Comparison of ENCODE assay signal across 14 cellular contexts in the genomic region with DNA sequence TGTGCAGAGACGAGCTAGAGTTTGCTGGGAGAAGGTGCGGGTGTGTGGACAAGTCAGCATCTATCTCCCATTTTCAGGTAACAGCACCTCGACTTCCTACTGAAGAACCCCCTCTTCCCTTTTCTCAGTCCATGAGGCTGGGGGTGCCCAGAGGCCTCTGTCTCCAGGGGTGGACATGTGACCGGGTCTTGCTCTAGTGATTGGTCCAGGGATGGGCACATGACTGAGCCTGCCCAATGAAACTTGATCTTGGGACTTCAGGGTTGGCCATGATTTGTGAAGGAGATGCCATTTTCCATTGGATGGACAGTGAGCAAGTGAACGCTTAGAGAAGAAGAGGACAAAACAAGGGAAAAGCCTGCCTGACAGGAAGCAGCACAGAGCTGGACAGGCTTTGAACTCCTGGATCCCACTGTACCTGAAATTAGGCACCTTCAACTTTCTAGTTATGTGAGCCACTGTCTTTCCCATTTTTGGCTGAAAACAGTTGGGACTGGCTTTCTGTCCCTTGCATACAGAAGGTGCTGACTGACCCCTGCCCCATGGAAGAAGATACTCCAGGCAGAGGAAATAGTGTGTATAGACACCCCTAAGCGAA.
DNase-seq lines count a peak whose midpoint lies in the region; ATAC-seq, FAIRE-seq and TF ChIP-seq lines count a peak whose summit lies in the region.
"Had no signal": no experiment of that assay in that cellular context is flagged by ENCODE, and none has a peak within 500 bp of the region (broad histone marks: within the 10 kb centered on the region; RNA-seq: fewer than 3 reads in every experiment).

No MANE protein-coding gene starts in this region.

- peaks cover 5% of the 10 kb centered on the region for H3K9me3 Mint-ChIP-seq in nephron
- peaks cover 0 to 4% (median 2%) of the 10 kb centered on the region in 7 donors for H3K9me3 Mint-ChIP-seq in CD14-positive monocyte
- H3K9me3 Mint-ChIP-seq: activated T-cell treated with anti-CD3 and anti-CD28 coated beads, Interleukin-2, amount 50 U/mL, for 4 hours had no signal

- FAIRE-seq in H1 (lab: Jason Lieb, UNC): no peak
- FAIRE-seq: colon, TTC549 had no signal

- no peak overlapping the region for H3K4me3 ChIP-seq in PC-3 (ENCODE audit: low read length)
- no peak overlapping the region for H3K4me3 ChIP-seq in H1 (ENCODE audit: extremely low read depth in 1 of 4, insufficient read depth in 2 of 4, low read depth in 3 of 4, low read length in 4 of 4)
- no peak overlapping the region for H3K4me3 ChIP-seq in mesendoderm (ENCODE audit: low read length)
- H3K4me3 ChIP-seq: BLaER1 had no signal

- H3K36me3 ChIP-seq in PC-3 (ENCODE audit: low read depth, low read length) (no peaks in the 10 kb centered on the region), H1 (ENCODE audit: control insufficient read depth in 2 of 4, insufficient read depth in 4 of 4, low read length in 3 of 4) (no peaks in the 10 kb centered on the region), mesendoderm (ENCODE audit: control insufficient read depth, insufficient read depth, low read length) (no peaks in the 10 kb centered on the region)
- H3K36me3 ChIP-seq: BLaER1 had no signal

- intact Hi-C loops in PC-3 (cut with micrococcal nuclease): no loop called here
- intact Hi-C loops in CD14-positive monocyte (cut with micrococcal nuclease): loop anchor here in 1 of 2 donors (5.0 kb wide), 1 partner anchor 34 kb away; no protein-coding TSS in a partner anchor

- H3K23ac ChIP-seq in H1 (ENCODE audit: insufficient read length) (no peak overlapping the region), mesendoderm (ENCODE audit: low read length) (no peak overlapping the region)

- H3K4me3 Mint-ChIP-seq in nephron: peak overlapping the region in 1 of 3 experiments; percentile 4
- no peak overlapping the region for H3K4me3 Mint-ChIP-seq in CD14-positive monocyte
- H3K4me3 Mint-ChIP-seq: activated T-cell treated with anti-CD3 and anti-CD28 coated beads, Interleukin-2, amount 50 U/mL, for 4 hours had no signal

- ATAC-seq in PC-3: peak; percentile 37
- ATAC-seq in HG02852 (IDR thresholded peaks at IDR 0.05; ENCODE audit: unreplicated experiment): no peak
- ATAC-seq: activated T-cell treated with anti-CD3 and anti-CD28 coated beads, Interleukin-2, amount 50 U/mL, for 4 hours had no signal

- no peaks in the 10 kb centered on the region for H3K36me3 Mint-ChIP-seq in nephron (ENCODE audit: low read depth)
- H3K36me3 Mint-ChIP-seq in CD14-positive monocyte: peaks cover 0 to 8% of the 10 kb centered on the region in 2 donors

- H3F3A ChIP-seq in PC-3 (ENCODE audit: low read length, unreplicated experiment): no peaks in the 10 kb centered on the region

- 95% methylated on average over 6 of the region's 6 CpGs; no CpG with 5 or more reads in 1 of the 2 experiments for WGBS in H1 (ENCODE audit: extremely low coverage in 1 of 2, insufficient coverage in 1 of 2, insufficient read length in 1 of 2, insufficient replicate concordance in 2 of 2, low coverage in 1 of 2, low lambda C conversion rate in 2 of 2, missing lambda C conversion rate in 1 of 2), 2 experiments
- no CpG with 5 or more reads among the region's 6 CpGs for WGBS in mesendoderm (ENCODE audit: extremely low coverage, insufficient coverage, low lambda C conversion rate)

- DNase-seq in AG08396 (ENCODE audit: low spot score): peak; percentile 71
- DNase-seq in PC-3: peak; percentile 75
- no peak for DNase-seq in H1 (ENCODE audit: low read depth in 1 of 2, low spot score in 2 of 2)
- DNase-seq in T1000 (lab: John Stamatoyannopoulos, UW): no peak
- no peak for DNase-seq in mesendoderm
- DNase-seq in CD14-positive monocyte (ENCODE audit: low spot score): no peak
- DNase-seq: activated T-cell treated with anti-CD3 and anti-CD28 coated beads, Interleukin-2, amount 50 U/mL, for 4 hours; KBM-7; occipital lobe had no signal

- peak overlapping the region; percentile 59; the same call in 1 of the 2 replicates for H4K8ac ChIP-seq in H1 (ENCODE audit: extremely low read depth, insufficient read depth, low read length)
- H4K8ac ChIP-seq in mesendoderm (ENCODE audit: low read depth, low read length): no peak overlapping the region

- POLR2A ChIA-PET in PC-3 (lab: Charles Lee; ENCODE audit: unreplicated experiment): interaction anchor here (0.7 kb wide), 1 partner anchor 41 kb away, joined by 3 read pairs; no protein-coding TSS in a partner anchor
- POLR2A ChIA-PET in H1 (lab: Charles Lee; ENCODE audit: partially characterized antibody): interaction anchor here (0.7 kb wide), 1 partner anchor 846 kb away, joined by 3 read pairs; no protein-coding TSS in a partner anchor

- no peaks in the 10 kb centered on the region for H3K79me2 ChIP-seq in PC-3 (ENCODE audit: low read length)
- H3K79me2 ChIP-seq in H1 (ENCODE audit: control insufficient read depth in 1 of 2, insufficient read depth in 2 of 2, low read length in 2 of 2): no peaks in the 10 kb centered on the region
- no peaks in the 10 kb centered on the region for H3K79me2 ChIP-seq in mesendoderm (ENCODE audit: control insufficient read depth, insufficient read depth, low read length)

- H3K4ac ChIP-seq in H1 (replicated peaks; ENCODE audit: insufficient read length, low read depth, low read length): no peak overlapping the region
- no peak overlapping the region for H3K4ac ChIP-seq in mesendoderm (ENCODE audit: low read depth, low read length)

- H2BK15ac ChIP-seq in H1 (ENCODE audit: low read length): 0 out of 2 replicates have a peak overlapping the region, but pooled peaks have one; percentile 4
- no peak overlapping the region for H2BK15ac ChIP-seq in mesendoderm (replicated peaks; ENCODE audit: low read depth)

- no peak overlapping the region for H4K5ac ChIP-seq in H1 (ENCODE audit: insufficient read length, low read depth, low read length)
- no peak overlapping the region for H4K5ac ChIP-seq in mesendoderm (ENCODE audit: low read length)

- H3K27me3 Mint-ChIP-seq in nephron (ENCODE audit: low read depth): peaks cover 29% of the 10 kb centered on the region
- peaks cover 3 to 6% (median 4%) of the 10 kb centered on the region in 3 donors for H3K27me3 Mint-ChIP-seq in CD14-positive monocyte (ENCODE audit: low read depth in 3 of 3)

- peak overlapping the region; percentile 91 for H3K27ac ChIP-seq in PC-3 (ENCODE audit: low read length)
- H3K27ac ChIP-seq in H1 (ENCODE audit: low read depth, low read length): no peak overlapping the region
- no peak overlapping the region for H3K27ac ChIP-seq in mesendoderm (ENCODE audit: low read depth, low read length)
- H3K27ac ChIP-seq: BLaER1 had no signal

- TF ChIP-seq RAD21 in H1 (IDR thresholded peaks at IDR 0.05 in 1 of 2, conservative IDR thresholded peaks at IDR 0.05 in 1 of 2; ENCODE audit: low read depth in 2 of 2, low read length in 2 of 2): no peak

- H2BK12ac ChIP-seq in H1 (ENCODE audit: low read depth, low read length): no peak overlapping the region

- H3K4me1 Mint-ChIP-seq in nephron: peaks cover 58% of the 10 kb centered on the region
- peaks cover 36% of the 10 kb centered on the region for H3K4me1 Mint-ChIP-seq in CD14-positive monocyte

- no peaks in the 10 kb centered on the region for H3K79me1 ChIP-seq in H1 (ENCODE audit: low read depth, low read length)
- no peaks in the 10 kb centered on the region for H3K79me1 ChIP-seq in mesendoderm (ENCODE audit: low read length)

- no peak overlapping the region for H2BK5ac ChIP-seq in H1 (ENCODE audit: low read depth, low read length)
- no peak overlapping the region for H2BK5ac ChIP-seq in mesendoderm (ENCODE audit: low read length)

- peak overlapping the region in 2 of 3 experiments; percentile 41 to 89 for H3K27ac Mint-ChIP-seq in nephron
- no peak overlapping the region for H3K27ac Mint-ChIP-seq in CD14-positive monocyte

- TF ChIP-seq POLR2A in H1 (IDR thresholded peaks at IDR 0.05; ENCODE audit: control extremely low read depth in 1 of 2, low read depth in 2 of 2, low read length in 2 of 2): no peak

- no peak overlapping the region for H3K14ac ChIP-seq in H1 (ENCODE audit: insufficient read length)

- no peak overlapping the region for H2BK20ac ChIP-seq in H1 (ENCODE audit: low read length)

- H4K20me1 ChIP-seq in PC-3 (ENCODE audit: low read length): no peaks in the 10 kb centered on the region
- no peaks in the 10 kb centered on the region for H4K20me1 ChIP-seq in H1 (replicated peaks in 1 of 2; ENCODE audit: control insufficient read depth in 1 of 2, insufficient read depth in 2 of 2, low read length in 2 of 2)
- H4K20me1 ChIP-seq: BLaER1 had no signal

- H3K4me1 ChIP-seq in PC-3 (ENCODE audit: insufficient read depth, low read length): peaks cover 51% of the 10 kb centered on the region
- H3K4me1 ChIP-seq in H1 (replicated peaks in 1 of 4; ENCODE audit: control insufficient read depth in 3 of 4, insufficient read depth in 4 of 4, low read length in 3 of 4): peaks cover 0 to 7% (median 3%) of the 10 kb centered on the region in 4 experiments; a peak in 4 of 7 replicates
- peaks cover 3% of the 10 kb centered on the region for H3K4me1 ChIP-seq in mesendoderm (ENCODE audit: control insufficient read depth, low read depth, low read length)
- H3K4me1 ChIP-seq: BLaER1 had no signal

- no peak for TF ChIP-seq EP300 in H1 (IDR thresholded peaks at IDR 0.05; ENCODE audit: borderline replicate concordance in 1 of 2, low read depth in 2 of 2, low read length in 2 of 2)

- H2BK120ac ChIP-seq in H1 (replicated peaks; ENCODE audit: low read depth, low read length): no peak overlapping the region
- H2BK120ac ChIP-seq in mesendoderm (ENCODE audit: low read depth, low read length): no peak overlapping the region

- BruUV-seq in PC-3 (replicated peaks; lab: Mats Ljungman, UMichigan): TSS peak; percentile 31

- H4K91ac ChIP-seq in H1 (replicated peaks; ENCODE audit: insufficient read length, low read length): no peak overlapping the region

- H3K4me2 ChIP-seq in PC-3 (ENCODE audit: low read length) (peak overlapping the region; percentile 61), H1 (ENCODE audit: insufficient read depth in 1 of 2, low read depth in 2 of 2, low read length in 2 of 2) (no peak overlapping the region), mesendoderm (ENCODE audit: low read length) (no peak overlapping the region)
- H3K4me2 ChIP-seq: BLaER1 had no signal

- CTCF ChIA-PET in PC-3 (lab: Charles Lee): no interaction called here
- CTCF ChIA-PET in H1 (lab: Charles Lee; ENCODE audit: partially characterized antibody): interaction anchor here (1.1 kb wide), 1 partner anchor 125 kb away, joined by 3 read pairs; no protein-coding TSS in a partner anchor

- no peak for TF ChIP-seq CTCF in PC-3 (conservative IDR thresholded peaks at IDR 0.05; ENCODE audit: low read depth, low read length)
- no peak for TF ChIP-seq CTCF in H1 (IDR thresholded peaks at IDR 0.05; ENCODE audit: control extremely low read depth in 1 of 3, insufficient read depth in 1 of 3, low read depth in 1 of 3, low read length in 3 of 3)
- no peak for TF ChIP-seq CTCF in nephron (IDR thresholded peaks at IDR 0.05; ENCODE audit: unreplicated experiment in 3 of 3)
- TF ChIP-seq CTCF in CD14-positive monocyte (IDR thresholded peaks at IDR 0.05): no peak

- no peak overlapping the region for H3K56ac ChIP-seq in H1 (replicated peaks; ENCODE audit: insufficient read length, low read depth, low read length)
- H3K56ac ChIP-seq in mesendoderm (ENCODE audit: low read length): no peak overlapping the region

- H3K27me3 ChIP-seq in PC-3 (ENCODE audit: low read length) (no peaks in the 10 kb centered on the region), H1 (replicated peaks in 1 of 4; ENCODE audit: control insufficient read depth in 3 of 4, extremely low read depth in 1 of 4, insufficient read depth in 3 of 4, low read length in 3 of 4) (no peaks in the 10 kb centered on the region), mesendoderm (ENCODE audit: insufficient read depth, low read length, poor library complexity) (no peaks in the 10 kb centered on the region)
- H3K27me3 ChIP-seq: BLaER1 had no signal

- H3K9me3 ChIP-seq in PC-3 (ENCODE audit: low read length): no peaks in the 10 kb centered on the region
- H3K9me3 ChIP-seq in H1 (ENCODE audit: insufficient read depth in 2 of 2, low read depth in 1 of 2, low read length in 1 of 2): no peaks in the 10 kb centered on the region
- H3K9me3 ChIP-seq: BLaER1 had no signal

- H2AK5ac ChIP-seq in H1 (ENCODE audit: low read depth, low read length) (no peak overlapping the region), mesendoderm (ENCODE audit: low read length) (no peak overlapping the region)

- no peaks in the 10 kb centered on the region for H3K9me2 ChIP-seq in PC-3 (replicated peaks; ENCODE audit: low read length)

- H3K9ac ChIP-seq in PC-3 (ENCODE audit: low read length): peak overlapping the region; percentile 68
- no peak overlapping the region for H3K9ac ChIP-seq in H1 (replicated peaks in 1 of 4; ENCODE audit: extremely low read depth in 1 of 4, low read depth in 3 of 4, low read length in 3 of 4)
- H3K9ac ChIP-seq in mesendoderm (ENCODE audit: low read length): no peak overlapping the region
- H3K9ac ChIP-seq: BLaER1 had no signal

- peak overlapping the region; percentile 53 for H2AFZ ChIP-seq in PC-3 (ENCODE audit: low read length)
- no peak overlapping the region for H2AFZ ChIP-seq in H1 (ENCODE audit: low read length)

- H3K23me2 ChIP-seq in H1 (ENCODE audit: low read depth, low read length): no peaks in the 10 kb centered on the region

- H3K18ac ChIP-seq in H1 (ENCODE audit: extremely low read depth, low read length) (no peak overlapping the region), mesendoderm (ENCODE audit: low read length) (no peak overlapping the region)

Comparison
In these comparisons a context has a peak if more than half of its experiments do, and no peak if none do; other contexts are left out.
1. DNase-seq: peak in AG08396 (single experiment) and PC-3 (single experiment); none in H1 (0 of 2), T1000 (single experiment), mesendoderm (single experiment) and CD14-positive monocyte (single experiment).
2. H3K27ac Mint-ChIP-seq: peak in nephron (2 of 3); none in CD14-positive monocyte (0 of 7).